In genomic region chr3:5190147-5190791, GRCh38 we compare ENCODE assay signal across 1 cellular context.
TF ChIP-seq lines count a peak whose summit lies in the region.

No MANE protein-coding gene starts in this region.

TF ChIP-seq in HepG2, 621 proteins besides CTCF, POLR2A, EP300 and RAD21 (continued from another document):
- TF ChIP-seq ZNF800 (CRISPR knock-in tag; IDR thresholded peaks at IDR 0.05) (no peak), POLR2AphosphoS5 (IDR thresholded peaks at IDR 0.05; ENCODE audit: low read depth, low read length) (no peak), USF2 (IDR thresholded peaks at IDR 0.05; ENCODE audit: low read depth, low read length) (no peak), USF2 (CRISPR knock-in tag; IDR thresholded peaks at IDR 0.05; ENCODE audit: borderline replicate concordance) (no peak), ZNF569 (CRISPR knock-in tag; IDR thresholded peaks at IDR 0.05; ENCODE audit: borderline replicate concordance) (no peak), ZBTB38 (CRISPR knock-in tag; IDR thresholded peaks at IDR 0.05) (0 out of 2 replicates have a peak, but pooled peaks have one; percentile 27), SOX6 (IDR thresholded peaks at IDR 0.05) (no peak), SOX6 (CRISPR knock-in tag; IDR thresholded peaks at IDR 0.05) (no peak), BRF2 (CRISPR knock-in tag; IDR thresholded peaks at IDR 0.05) (no peak)
TF ChIP-seq in HepG2: peak in this region for 1.
